Comparison of ENCODE assay signal across 8 cellular contexts in genomic region chr2:111454404-111454803, GRCh38.
A peak's percentile ranks its signal among the peaks of the same experiment; 100 is the strongest.
DNase-seq lines count a peak whose midpoint lies in the region; ATAC-seq, FAIRE-seq and TF ChIP-seq lines count a peak whose summit lies in the region.
"Not testable (repeated sequence)": the region's sequence is repeated elsewhere in the genome, so short reads cannot be mapped to it uniquely, and the experiment has no call there.

No MANE protein-coding gene starts in this region.

- not testable (repeated sequence) for FAIRE-seq in D721Med (lab: Jason Lieb, UNC)

- not testable (repeated sequence) for H3K4me3 ChIP-seq in epithelial cell of esophagus (ENCODE audit: low read length)

- peak; percentile 73 for ATAC-seq in GM19455 (IDR thresholded peaks at IDR 0.05; ENCODE audit: unreplicated experiment)
- peak; percentile 85 for ATAC-seq in HG02943 (IDR thresholded peaks at IDR 0.05; ENCODE audit: low read depth, unreplicated experiment)
- peak; percentile 64 for ATAC-seq in activated T-helper 17 cell treated with anti-CD3 and anti-CD28 coated beads, Interleukin-2, amount 50 U/mL, for 72 hours (replicated peaks)
- peak; percentile 97 for ATAC-seq in left lobe of liver

- H3K4me3 Mint-ChIP-seq in activated T-helper 17 cell treated with anti-CD3 and anti-CD28 coated beads, Interleukin-2, amount 50 U/mL, for 72 hours, result not testable (repeated sequence)

- H3K9me3 Mint-ChIP-seq in activated T-helper 17 cell treated with anti-CD3 and anti-CD28 coated beads, Interleukin-2, amount 50 U/mL, for 72 hours, result not testable (repeated sequence)

- not testable (repeated sequence) for H3K4me1 Mint-ChIP-seq in activated T-helper 17 cell treated with anti-CD3 and anti-CD28 coated beads, Interleukin-2, amount 50 U/mL, for 72 hours

- DNase-seq in D721Med (ENCODE audit: insufficient read length, low spot score); left lobe of liver (ENCODE audit: low spot score): not testable (repeated sequence)
- DNase-seq in NCI-H226 (peak; percentile 18), epithelial cell of esophagus (ENCODE audit: low read depth) (peak; percentile 78), smooth muscle cell of the brain vasculature (ENCODE audit: low read depth, low spot score) (peak; percentile 18)

- TF ChIP-seq CTCF in D721Med (IDR thresholded peaks at IDR 0.05; ENCODE audit: insufficient read depth, missing control alignments) (peak; percentile 29), epithelial cell of esophagus (IDR thresholded peaks at IDR 0.05; ENCODE audit: insufficient read depth, low read depth, low read length, missing control alignments) (peak; percentile 11)

- not testable (repeated sequence) for H3K27me3 Mint-ChIP-seq in activated T-helper 17 cell treated with anti-CD3 and anti-CD28 coated beads, Interleukin-2, amount 50 U/mL, for 72 hours

- H3K36me3 Mint-ChIP-seq in activated T-helper 17 cell treated with anti-CD3 and anti-CD28 coated beads, Interleukin-2, amount 50 U/mL, for 72 hours (ENCODE audit: low read depth), result not testable (repeated sequence)

- H3K27ac Mint-ChIP-seq in activated T-helper 17 cell treated with anti-CD3 and anti-CD28 coated beads, Interleukin-2, amount 50 U/mL, for 72 hours, result not testable (repeated sequence)
